ENCODE assay signal across 8 cellular contexts in the genomic region with DNA sequence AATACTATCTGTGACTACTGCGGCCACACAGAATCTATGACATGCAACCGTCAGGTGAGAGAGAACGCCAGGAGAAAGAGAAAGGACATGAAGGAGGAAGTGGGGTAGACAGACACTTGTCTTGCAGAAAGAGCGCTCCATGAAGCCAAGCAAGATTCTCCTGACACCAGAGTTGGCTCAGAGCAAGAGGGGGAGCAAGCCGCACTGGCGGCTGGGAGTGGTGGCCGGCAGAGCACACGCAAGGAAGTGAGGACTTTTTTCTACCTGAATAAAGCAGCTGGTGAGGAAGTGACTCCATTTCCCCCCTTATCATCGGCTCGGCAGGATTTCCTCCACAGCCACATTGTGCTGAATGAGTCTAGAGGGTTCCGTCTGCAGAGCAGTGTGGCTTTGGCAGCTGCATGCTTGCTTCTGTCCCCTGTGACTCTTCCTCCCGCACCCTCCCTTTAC.
DNase-seq lines count a peak whose midpoint lies in the region; ATAC-seq lines count a peak whose summit lies in the region.
"Had no signal": no experiment of that assay in that cellular context is flagged by ENCODE, and none has a peak within 500 bp of the region (broad histone marks: within the 10 kb centered on the region; RNA-seq: fewer than 3 reads in every experiment).

No MANE protein-coding gene starts in this region.

- peak; percentile 35 for DNase-seq in OCI-M1 (lab: John Stamatoyannopoulos, UW)
- DNase-seq in central memory CD4-positive, alpha-beta T cell, result peak; percentile 68
- no peak for DNase-seq in skeletal muscle cell (ENCODE audit: low read depth)
- DNase-seq in NCI-H2081 treated with DMSO at 0.1 percent for 48 hours (lab: John Stamatoyannopoulos, UW), result no peak
- no peak for DNase-seq in AML-193 (lab: John Stamatoyannopoulos, UW)
- DNase-seq in cerebellum (ENCODE audit: low spot score), result no peak

- H3K4me3 ChIP-seq in skeletal muscle cell (ENCODE audit: low read depth, low read length), result peak overlapping the region; percentile 2
- H3K4me3 ChIP-seq: lung had no signal

- peak; percentile 29 for ATAC-seq in GM21528 (IDR thresholded peaks at IDR 0.05; ENCODE audit: low FRiP score, unreplicated experiment)

Comparison
In these comparisons a context has a peak if more than half of its experiments do, and no peak if none do; other contexts are left out.
1. DNase-seq: peak in OCI-M1 (single experiment) and central memory CD4-positive, alpha-beta T cell (single experiment); none in skeletal muscle cell (single experiment), NCI-H2081 treated with DMSO at 0.1 percent for 48 hours (single experiment), AML-193 (0 of 2) and cerebellum (single experiment).